ENCODE assay signal across 10 cellular contexts in genomic region chr19:952680-953500, GRCh38. TPM values are rescaled to one million over a fixed set of nuclear protein-coding genes. Genes with fewer than 3 reads are reported as not detected.
DNase-seq lines count a peak whose midpoint lies in the region; ATAC-seq and TF ChIP-seq lines count a peak whose summit lies in the region.
"Had no signal": no experiment of that assay in that cellular context is flagged by ENCODE, and none has a peak within 500 bp of the region (broad histone marks: within the 10 kb centered on the region; RNA-seq: fewer than 3 reads in every experiment).

No MANE protein-coding gene starts in this region.

- no peak for TF ChIP-seq POLR2A in stomach (IDR thresholded peaks at IDR 0.05)

- H3K27ac Mint-ChIP-seq in activated T-cell treated with anti-CD3 and anti-CD28 coated beads, Interleukin-2, amount 50 U/mL, for 72 hours = no peak overlapping the region
- no peak overlapping the region for H3K27ac Mint-ChIP-seq in MCF 10A (ENCODE audit: low read depth, unreplicated experiment)

- TF ChIP-seq EP300 in stomach (IDR thresholded peaks at IDR 0.05) = no peak

- H3K9me3 Mint-ChIP-seq in activated T-cell treated with anti-CD3 and anti-CD28 coated beads, Interleukin-2, amount 50 U/mL, for 72 hours = no peaks in the 10 kb centered on the region
- no peaks in the 10 kb centered on the region for H3K9me3 Mint-ChIP-seq in MCF 10A (ENCODE audit: unreplicated experiment)

- H3K27me3 ChIP-seq in Panc1 (ENCODE audit: control insufficient read depth, insufficient read depth, low read length) (no peaks in the 10 kb centered on the region), stomach (peaks cover 0 to 22% (median 6%) of the 10 kb centered on the region in 3 donors)

- POLR2A ChIA-PET in Panc1 (lab: Charles Lee) = no interaction called here
- POLR2A ChIA-PET in MCF 10A (lab: Yijun Ruan, JAX) = no interaction called here

- BruUV-seq in Panc1 (replicated peaks; lab: Mats Ljungman, UMichigan) (no TSS peak), MCF 10A (replicated peaks; lab: Mats Ljungman, UMichigan) (no TSS peak)

- H3K4me1 ChIP-seq in Panc1 (ENCODE audit: control insufficient read depth, insufficient read depth, low read length) (peaks cover 23% of the 10 kb centered on the region), stomach (peaks cover 12 to 42% (median 25%) of the 10 kb centered on the region in 4 donors)

- H3K27ac ChIP-seq in Panc1 (ENCODE audit: low read length) (0 out of 2 replicates have a peak overlapping the region, but pooled peaks have one; percentile 23), stomach (peak overlapping the region in 2 of 5 donors; percentile 11 to 13)

- DNase-seq in NCI-H748 (lab: John Stamatoyannopoulos, UW; ENCODE audit: unreplicated experiment) (peak; percentile 8), NCI-H748 treated with DMSO at 0.1 percent for 48 hours (lab: John Stamatoyannopoulos, UW) (no peak), Panc1 (ENCODE audit: low read depth, low spot score) (no peak), iPS-NIHi11 (ENCODE audit: low spot score) (peak; percentile 65), stomach (no peak), MCF 10A (ENCODE audit: unreplicated experiment) (no peak)
- DNase-seq in activated T-cell treated with anti-CD3 and anti-CD28 coated beads, Interleukin-2, amount 50 U/mL, for 72 hours = no peak
- DNase-seq: NCI-H187, SW 1271 had no signal

- H3K36me3 ChIP-seq in Panc1 (ENCODE audit: control insufficient read depth, insufficient read depth, low read length) (no peaks in the 10 kb centered on the region), stomach (no peaks in the 10 kb centered on the region)

- H3K36me3 Mint-ChIP-seq in activated T-cell treated with anti-CD3 and anti-CD28 coated beads, Interleukin-2, amount 50 U/mL, for 72 hours (ENCODE audit: insufficient read depth in 2 of 2) = no peaks in the 10 kb centered on the region
- H3K36me3 Mint-ChIP-seq in MCF 10A (ENCODE audit: insufficient read depth, unreplicated experiment) = no peaks in the 10 kb centered on the region

- H3K4me3 ChIP-seq in Panc1 (ENCODE audit: low read depth in 2 of 2, low read length in 2 of 2) = no peak overlapping the region
- peak overlapping the region in 3 of 4 donors; percentile 4 to 28 (median 13) for H3K4me3 ChIP-seq in stomach

- H3K4me1 Mint-ChIP-seq in activated T-cell treated with anti-CD3 and anti-CD28 coated beads, Interleukin-2, amount 50 U/mL, for 72 hours (ENCODE audit: low read depth) = no peaks in the 10 kb centered on the region
- H3K4me1 Mint-ChIP-seq in MCF 10A (ENCODE audit: insufficient read depth, unreplicated experiment) = no peaks in the 10 kb centered on the region

- 16 to 26% (median 17%) methylated on average over 16 to 24 of the region's 24 CpGs for WGBS in stomach, 5 donors

- H3K9me3 ChIP-seq in Panc1 (ENCODE audit: control insufficient read depth, insufficient read depth, low read depth, low read length) (no peaks in the 10 kb centered on the region), stomach (no peaks in the 10 kb centered on the region)

- no peak for ATAC-seq in Panc1
- ATAC-seq in activated T-cell treated with anti-CD3 and anti-CD28 coated beads, Interleukin-2, amount 50 U/mL, for 72 hours (replicated peaks in 1 of 2) = no peak
- ATAC-seq in GM18517 (IDR thresholded peaks at IDR 0.05; ENCODE audit: unreplicated experiment) = no peak

- no peak overlapping the region for H3K4me3 Mint-ChIP-seq in activated T-cell treated with anti-CD3 and anti-CD28 coated beads, Interleukin-2, amount 50 U/mL, for 72 hours
- no peak overlapping the region for H3K4me3 Mint-ChIP-seq in MCF 10A (ENCODE audit: unreplicated experiment)

- CTCF ChIA-PET in Panc1 (lab: Charles Lee) = no interaction called here
- CTCF ChIA-PET in MCF 10A (lab: Yijun Ruan, JAX) = no interaction called here

- in situ Hi-C loops in Panc1 (cut with HindIII; ENCODE audit: low pct_unique_long_range_greater_than_20kb, low sequenced_read_pairs) = no loop called here

- no peak for TF ChIP-seq CTCF in Panc1 (IDR thresholded peaks at IDR 0.05)
- no peak for TF ChIP-seq CTCF in stomach (IDR thresholded peaks at IDR 0.05)
- no peak for TF ChIP-seq CTCF in MCF 10A (IDR thresholded peaks at IDR 0.05; ENCODE audit: unreplicated experiment)

- intact Hi-C loops in Panc1 (cut with micrococcal nuclease; ENCODE audit: unreplicated experiment) (no loop called here), stomach (cut with DNase I; ENCODE audit: low total_unique reads) (no loop called here), MCF 10A (cut with micrococcal nuclease) (no loop called here)

- no peaks in the 10 kb centered on the region for H3K27me3 Mint-ChIP-seq in activated T-cell treated with anti-CD3 and anti-CD28 coated beads, Interleukin-2, amount 50 U/mL, for 72 hours (ENCODE audit: low read depth)
- H3K27me3 Mint-ChIP-seq in MCF 10A (ENCODE audit: insufficient read depth, unreplicated experiment) = no peaks in the 10 kb centered on the region

RNA-seq across cellular contexts. Expression of gene ARID3A, which starts 27.1 kb away (rescaled TPM):
- total RNA-seq in Panc1 (2021; ENCODE audit: unreplicated experiment) = 28.9 TPM
- polyA plus RNA-seq in Panc1 (2012; ENCODE audit: insufficient read length) = 27.8 TPM
- total RNA-seq in stomach = 10 to 100 TPM in 2 of 5 donors, 1 to 10 TPM in 2, not detected in 1; 1.8 to 23.5 (median 8.6) TPM
- 1 to 10 TPM; 1.1 to 4.3 (median 2.1) TPM for polyA plus RNA-seq in stomach
- total RNA-seq in activated T-cell treated with anti-CD3 and anti-CD28 coated beads, Interleukin-2, amount 50 U/mL, for 72 hours = 10 to 100 TPM; 31.7 to 34.0 TPM
- 10.2 and 13.1 TPM in 2 replicates for total RNA-seq in MCF 10A (2022)

RNA-seq across cellular contexts. Expression of gene WDR18, which starts 31.3 kb away (rescaled TPM):
- 44.0 TPM for total RNA-seq in Panc1 (2021; ENCODE audit: unreplicated experiment)
- polyA plus RNA-seq in Panc1 (2012; ENCODE audit: insufficient read length) = 79.2 TPM
- 100 to 1,000 TPM in 2 of 5 donors, 10 to 100 TPM in 3; 19.1 to 410 (median 67.7) TPM for total RNA-seq in stomach
- 10 to 100 TPM; 44.4 to 81.3 (median 51.9) TPM for polyA plus RNA-seq in stomach
- total RNA-seq in activated T-cell treated with anti-CD3 and anti-CD28 coated beads, Interleukin-2, amount 50 U/mL, for 72 hours = 10 to 100 TPM; 59.6 TPM
- 81.9 and 96.7 TPM in 2 replicates for total RNA-seq in MCF 10A (2022)

RNA-seq across cellular contexts. Expression of gene KISS1R, which starts 35.8 kb away (rescaled TPM):
- total RNA-seq in Panc1 (2021; ENCODE audit: unreplicated experiment) (0.92 TPM), stomach (not detected), MCF 10A (2022) (not detected in 2 replicates)
- 6.5 TPM for polyA plus RNA-seq in Panc1 (2012; ENCODE audit: insufficient read length)
- polyA plus RNA-seq in stomach = not detected
- total RNA-seq in activated T-cell treated with anti-CD3 and anti-CD28 coated beads, Interleukin-2, amount 50 U/mL, for 72 hours = 1 to 10 TPM; 1.0 to 3.6 TPM

RNA-seq across cellular contexts. Expression of gene R3HDM4, which starts 39.9 kb away (rescaled TPM):
- total RNA-seq in Panc1 (2021; ENCODE audit: unreplicated experiment) = 43.5 TPM
- polyA plus RNA-seq in Panc1 (2012; ENCODE audit: insufficient read length) = 39.7 TPM
- 10 to 100 TPM in 3 of 5 donors, 1 to 10 TPM in 2; 5.8 to 62.0 (median 29.7) TPM for total RNA-seq in stomach
- 10 to 100 TPM; 47.1 to 63.8 (median 60.0) TPM for polyA plus RNA-seq in stomach
- 100 to 1,000 TPM; 109 to 126 TPM for total RNA-seq in activated T-cell treated with anti-CD3 and anti-CD28 coated beads, Interleukin-2, amount 50 U/mL, for 72 hours
- total RNA-seq in MCF 10A (2022) = 65.7 and 73.6 TPM in 2 replicates

RNA-seq across cellular contexts. Expression of gene GRIN3B, which starts 47.3 kb away (rescaled TPM):
- total RNA-seq in Panc1 (2021; ENCODE audit: unreplicated experiment) (4.6 TPM), stomach (not detected), MCF 10A (2022) (not detected in 2 replicates)
- polyA plus RNA-seq in Panc1 (2012; ENCODE audit: insufficient read length) = 14.8 TPM
- under 1 TPM in 1 of 3 donors, not detected in 2; 0.03 TPM for polyA plus RNA-seq in stomach
- under 1 TPM; 0.10 to 0.35 TPM for total RNA-seq in activated T-cell treated with anti-CD3 and anti-CD28 coated beads, Interleukin-2, amount 50 U/mL, for 72 hours

Comparison
In these comparisons a context has a peak if more than half of its experiments do, and no peak if none do; other contexts are left out.
1. DNase-seq: peak in NCI-H748 (single experiment) and iPS-NIHi11 (single experiment); none in NCI-H748 treated with DMSO at 0.1 percent for 48 hours (single experiment), Panc1 (single experiment), stomach (single experiment), activated T-cell treated with anti-CD3 and anti-CD28 coated beads, Interleukin-2, amount 50 U/mL, for 72 hours (0 of 2) and MCF 10A (single experiment).
2. H3K4me3 ChIP-seq: peak in stomach (3 of 4); none in Panc1 (0 of 2).